Comparison of ENCODE assay signal across 8 cellular contexts in genomic region chr20:46057856-46058655, GRCh38. TPM values are rescaled to one million over a fixed set of nuclear protein-coding genes. Genes with fewer than 3 reads are reported as not detected.
DNase-seq lines count a peak whose midpoint lies in the region; ATAC-seq, FAIRE-seq and TF ChIP-seq lines count a peak whose summit lies in the region.

No MANE protein-coding gene starts in this region.

- peaks cover 4 to 19% of the 10 kb centered on the region in 2 donors for H3K36me3 Mint-ChIP-seq in activated T-cell treated with anti-CD3 and anti-CD28 coated beads, Interleukin-2, amount 50 U/mL, for 72 hours (ENCODE audit: insufficient read depth in 2 of 2)

- FAIRE-seq in urothelium cell line (lab: Jason Lieb, UNC): no peak

- no peak for TF ChIP-seq POLR2A in heart left ventricle (IDR thresholded peaks at IDR 0.05)

- ATAC-seq in activated T-cell treated with anti-CD3 and anti-CD28 coated beads, Interleukin-2, amount 50 U/mL, for 72 hours (replicated peaks in 1 of 2): no peak
- ATAC-seq in heart left ventricle (peak in 3 of 4 donors; percentile 33 to 55 (median 55)), GM18511 (IDR thresholded peaks at IDR 0.05; ENCODE audit: unreplicated experiment) (no peak)

- TF ChIP-seq CTCF in GM13977 (IDR thresholded peaks at IDR 0.05; ENCODE audit: extremely low read depth, insufficient read depth, missing control alignments) (peak; percentile 3), heart left ventricle (IDR thresholded peaks at IDR 0.05) (peak in 9 of 12 donors; percentile 9 to 44 (median 20))

- peaks cover 0 to 34% (median 25%) of the 10 kb centered on the region in 9 donors for H3K36me3 ChIP-seq in heart left ventricle

- peaks cover 39% of the 10 kb centered on the region for H3K27me3 Mint-ChIP-seq in activated T-cell treated with anti-CD3 and anti-CD28 coated beads, Interleukin-2, amount 50 U/mL, for 72 hours (ENCODE audit: low read depth)

- H3K4me3 Mint-ChIP-seq in activated T-cell treated with anti-CD3 and anti-CD28 coated beads, Interleukin-2, amount 50 U/mL, for 72 hours: peak overlapping the region; percentile 25 to 54

- H3K27ac ChIP-seq in heart left ventricle: peak overlapping the region in 1 of 12 donors; percentile 66

- H3K4me3 ChIP-seq in heart left ventricle: peak overlapping the region in 11 of 12 donors; percentile 3 to 50 (median 34)

- no peaks in the 10 kb centered on the region for H3K9me3 ChIP-seq in heart left ventricle

- H3K27me3 ChIP-seq in heart left ventricle: peaks cover 0 to 54% (median 21%) of the 10 kb centered on the region in 9 donors

- H3K27ac Mint-ChIP-seq in activated T-cell treated with anti-CD3 and anti-CD28 coated beads, Interleukin-2, amount 50 U/mL, for 72 hours: no peak overlapping the region

- peaks cover 0 to 52% (median 28%) of the 10 kb centered on the region in 12 donors for H3K4me1 ChIP-seq in heart left ventricle

- H3K9me3 Mint-ChIP-seq in activated T-cell treated with anti-CD3 and anti-CD28 coated beads, Interleukin-2, amount 50 U/mL, for 72 hours: no peaks in the 10 kb centered on the region

- DNase-seq in GM13977 (ENCODE audit: low spot score): peak; percentile 42
- DNase-seq in activated T-cell treated with anti-CD3 and anti-CD28 coated beads, Interleukin-2, amount 50 U/mL, for 72 hours: peak in 1 of 2 donors; percentile 16
- peak; percentile 38 to 82 (median 60) for DNase-seq in heart left ventricle
- DNase-seq in putamen (ENCODE audit: low spot score): peak; percentile 53
- no peak for DNase-seq in NCI-H2171 treated with DMSO at 0.1 percent for 48 hours (lab: John Stamatoyannopoulos, UW)
- DNase-seq in urothelium cell line (ENCODE audit: low spot score): no peak
- DNase-seq in LoVo (ENCODE audit: low spot score): no peak

- peaks cover 37% of the 10 kb centered on the region for H3K4me1 Mint-ChIP-seq in activated T-cell treated with anti-CD3 and anti-CD28 coated beads, Interleukin-2, amount 50 U/mL, for 72 hours (ENCODE audit: low read depth)

- WGBS in heart left ventricle, 4 donors: 3 to 7% (median 4%) methylated on average over 40 to 72 of the region's 72 CpGs

- intact Hi-C loops in heart left ventricle (cut with DNase I): no loop called here

- in situ Hi-C loops in GM13977 (cut with MboI; ENCODE audit: low pct_unique_long_range_greater_than_20kb, low sequenced_read_pairs, unreplicated experiment): no loop called here

RNA-seq across cellular contexts. Expression of gene SLC12A5, which starts 29.0 kb away (rescaled TPM):
- total RNA-seq in activated T-cell treated with anti-CD3 and anti-CD28 coated beads, Interleukin-2, amount 50 U/mL, for 72 hours: 1 to 10 TPM; 1.2 to 3.2 TPM
- total RNA-seq in heart left ventricle: 1 to 10 TPM in 2 of 9 donors, under 1 TPM in 1, not detected in 6; 0.73 to 1.7 (median 1.2) TPM
- not detected for polyA plus RNA-seq in heart left ventricle

RNA-seq across cellular contexts. Expression of gene NCOA5, which starts 31.7 kb away (rescaled TPM):
- total RNA-seq in activated T-cell treated with anti-CD3 and anti-CD28 coated beads, Interleukin-2, amount 50 U/mL, for 72 hours: 10 to 100 TPM; 18.2 to 19.2 TPM
- 10 to 100 TPM in 7 of 9 donors, 1 to 10 TPM in 2; 9.5 to 17.4 (median 12.5) TPM for total RNA-seq in heart left ventricle
- 10 to 100 TPM in 1 of 2 donors, 1 to 10 TPM in 1; 5.7 to 11.9 TPM for polyA plus RNA-seq in heart left ventricle

RNA-seq across cellular contexts. Expression of gene MMP9, which starts 49.3 kb away (rescaled TPM):
- under 1 TPM in 1 of 2 donors, not detected in 1; 0.14 TPM for total RNA-seq in activated T-cell treated with anti-CD3 and anti-CD28 coated beads, Interleukin-2, amount 50 U/mL, for 72 hours
- 10 to 100 TPM in 1 of 9 donors, 1 to 10 TPM in 5, under 1 TPM in 3; 0.35 to 15.8 (median 1.1) TPM for total RNA-seq in heart left ventricle
- polyA plus RNA-seq in heart left ventricle: under 1 TPM; 0.19 to 0.49 TPM

Comparison
In these comparisons a context has a peak if more than half of its experiments do, and no peak if none do; other contexts are left out.
1. DNase-seq: peak in GM13977 (single experiment), heart left ventricle (5 of 5) and putamen (single experiment); none in NCI-H2171 treated with DMSO at 0.1 percent for 48 hours (single experiment), urothelium cell line (single experiment) and LoVo (single experiment).
2. ATAC-seq: peak in heart left ventricle (3 of 4); none in activated T-cell treated with anti-CD3 and anti-CD28 coated beads, Interleukin-2, amount 50 U/mL, for 72 hours (0 of 2) and GM18511 (single experiment).